Comparison of ENCODE assay signal across 21 cellular contexts in genomic region chr22:34798605-34799004, GRCh38.
"Had no signal": no experiment of that assay in that cellular context is flagged by ENCODE, and none has a peak within 500 bp of the region (broad histone marks: within the 10 kb centered on the region; RNA-seq: fewer than 3 reads in every experiment).

No MANE protein-coding gene starts in this region.

- H3K27ac ChIP-seq: epithelial cell of prostate, ovary, psoas muscle, sigmoid colon, thyroid gland, VCaP had no signal

- ATAC-seq: activated CD4-positive, alpha-beta T cell treated with anti-CD3 and anti-CD28 coated beads for 36 hours; activated CD8-positive, alpha-beta memory T cell treated with anti-CD3 and anti-CD28 coated beads, Interleukin-2, amount 10 ng/mL, durations not matched to agents 7 days and 5 days; activated T-helper 17 cell treated with anti-CD3 and anti-CD28 coated beads, Interleukin-2, amount 50 U/mL, for 72 hours; mucosa of descending colon; naive thymus-derived CD8-positive, alpha-beta T cell had no signal

- H3K4me3 ChIP-seq: mucosa of descending colon, ovary, psoas muscle, sigmoid colon, thyroid gland had no signal

- H3K27me3 ChIP-seq: ovary, thyroid gland had no signal

- H3K9me3 ChIP-seq: mucosa of descending colon, ovary, psoas muscle, sigmoid colon, thyroid gland had no signal

- H3K4me1 ChIP-seq: psoas muscle, thyroid gland had no signal

- H3K36me3 ChIP-seq: ovary, sigmoid colon, thyroid gland had no signal

- DNase-seq: activated CD4-positive, alpha-beta T cell treated with anti-CD3 and anti-CD28 coated beads for 36 hours; activated CD4-positive, alpha-beta T cell treated with anti-CD3 and anti-CD28 coated beads, Interleukin-2, amount 50 U/mL, for 48 hours; activated CD8-positive, alpha-beta memory T cell treated with anti-CD3 and anti-CD28 coated beads, Interleukin-2, amount 10 ng/mL, durations not matched to agents 7 days and 5 days; activated naive CD4-positive, alpha-beta T cell treated with Interleukin-2 at 50 U/mL for 16 hours; activated naive CD8-positive, alpha-beta T cell treated with anti-CD3 and anti-CD28 coated beads, Interleukin-2, amount 10 ng/mL, durations not matched to agents 7 days and 5 days; amygdala; central memory CD4-positive, alpha-beta T cell; endodermal cell; foreskin fibroblast; mucosa of descending colon; naive thymus-derived CD8-positive, alpha-beta T cell; ovary; psoas muscle; sigmoid colon; stimulated activated naive CD4-positive, alpha-beta T cell treated with Interleukin-2 at 50 U/mL for 16 hours; SW 1271; T-helper 2 cell; thyroid gland had no signal
